In the genomic region with DNA sequence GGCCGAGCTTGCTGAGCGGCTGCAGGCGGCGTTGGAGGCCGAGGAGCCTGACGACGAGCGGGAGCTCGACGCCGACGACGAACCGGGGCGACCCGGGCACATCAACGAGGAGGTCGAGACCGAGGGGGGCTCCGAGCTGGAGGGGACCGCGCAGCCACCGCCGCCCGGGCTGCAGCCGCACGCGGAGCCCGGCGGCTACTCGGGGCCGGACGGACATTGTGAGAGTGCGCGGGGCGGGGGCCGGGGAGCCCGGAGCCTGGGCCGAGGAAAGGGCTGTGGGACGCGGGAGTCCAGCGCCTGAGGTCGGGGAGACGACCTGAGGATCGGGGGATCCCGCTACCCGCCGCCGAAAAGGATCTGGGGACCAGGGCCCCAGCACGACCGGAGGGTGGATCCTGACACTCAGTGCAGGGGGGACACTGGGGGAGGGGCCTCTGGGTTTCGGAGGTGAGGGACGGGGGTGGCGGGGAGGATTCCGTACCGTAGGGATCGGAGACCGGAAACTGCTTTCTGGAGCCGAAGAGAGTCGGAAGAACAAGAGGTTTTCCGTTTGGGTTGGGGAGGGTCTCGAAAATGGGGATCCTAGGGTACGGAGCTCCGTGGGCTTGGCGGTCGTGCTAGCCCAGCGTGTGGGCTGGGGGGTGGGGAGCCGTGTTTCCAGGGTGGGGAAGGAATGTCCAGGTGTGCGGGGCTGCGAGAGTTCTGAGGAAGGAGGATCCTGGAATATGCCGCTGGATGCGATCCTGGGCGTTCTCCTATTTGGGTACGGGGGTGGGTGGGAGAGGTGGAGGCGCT, we compare ENCODE assay signal across 8 cellular contexts. TPM values are rescaled to one million over a fixed set of nuclear protein-coding genes. Genes with fewer than 3 reads are reported as not detected.
DNase-seq lines count a peak whose midpoint lies in the region; ATAC-seq and TF ChIP-seq lines count a peak whose summit lies in the region.

No MANE protein-coding gene starts in this region.

- CTCF ChIA-PET in BJ (lab: Yijun Ruan, JAX) (interaction anchor here (0.9 to 9.2 kb wide), 6 partner anchors 41 to 601 kb away, joined by 3 to 125 read pairs (median 8); partner anchors contain the start of genes AXL and CCDC97), PC-9 (lab: Charles Lee) (interaction anchor here (0.6 to 0.9 kb wide), 3 partner anchors 88 to 959 kb away, joined by 3 to 8 read pairs (median 4); no protein-coding TSS in a partner anchor)

- POLR2A ChIA-PET in BJ (lab: Charles Lee) = interaction anchor here (1.4 kb wide), 1 partner anchor 46 kb away, joined by 9 read pairs; the partner anchor contains the start of gene AXL
- POLR2A ChIA-PET in PC-9 (lab: Charles Lee; ENCODE audit: unreplicated experiment) = interaction anchor here (1.1 kb wide), 1 partner anchor 99 kb away, joined by 5 read pairs; no protein-coding TSS in a partner anchor

- peaks cover 24% of the 10 kb centered on the region; the same call in 1 of the 2 replicates for H3F3A ChIP-seq in PC-9 (ENCODE audit: insufficient read depth, low read depth)

- BruUV-seq in PC-9 (replicated peaks; lab: Mats Ljungman, UMichigan) = TSS peak; percentile 14

- peaks cover 9% of the 10 kb centered on the region for H3K36me3 ChIP-seq in BJ (ENCODE audit: control insufficient read depth, insufficient read depth, low read length)
- peaks cover 17% of the 10 kb centered on the region for H3K36me3 ChIP-seq in PC-9 (ENCODE audit: low read depth)
- no peaks in the 10 kb centered on the region for H3K36me3 ChIP-seq in uterus

- H3K4me3 ChIP-seq in BJ (ENCODE audit: low read depth, low read length) = peak overlapping the region; percentile 91
- H3K4me3 ChIP-seq in PC-9 = peak overlapping the region; percentile 74
- peak overlapping the region; percentile 76 to 90 for H3K4me3 ChIP-seq in uterus

- no peak for TF ChIP-seq POLR2A in uterus (IDR thresholded peaks at IDR 0.05)

- DNase-seq in BJ (ENCODE audit: low read depth) (no peak), H4 (ENCODE audit: low spot score) (peak; percentile 32), PC-9 (peak in 1 of 2 experiments; percentile 55), Right ventricle myocardium inferior (ENCODE audit: missing footprints) (peak; percentile 72), posterior vena cava (ENCODE audit: low spot score) (peak; percentile 84), uterus (peak; percentile 47 to 55), LoVo (ENCODE audit: low spot score) (no peak)
- peak; percentile 62 for DNase-seq in activated naive CD4-positive, alpha-beta T cell treated with Interleukin-2 at 50 U/mL for 16 hours

- intact Hi-C loops in PC-9 (cut with micrococcal nuclease; ENCODE audit: unreplicated experiment) = loop anchor here (1.0 to 10.0 kb wide), 3 partner anchors 44 to 514 kb away; partner anchors contain the start of gene ACTMAP
- intact Hi-C loops in Right ventricle myocardium inferior (cut with DNase I) = loop anchor here (1.0 to 5.0 kb wide), 2 partner anchors 34 to 98 kb away; partner anchors contain the start of gene B9D2
- intact Hi-C loops in posterior vena cava (cut with DNase I) = loop anchor here (5.0 kb wide), 3 partner anchors 43 to 62 kb away; no protein-coding TSS in a partner anchor
- intact Hi-C loops in uterus (cut with DNase I; ENCODE audit: low total_unique reads) = loop anchor here (5.0 kb wide), 2 partner anchors 43 to 62 kb away; no protein-coding TSS in a partner anchor

- H2AFZ ChIP-seq in PC-9 = peak overlapping the region; percentile 86

- H3K9me3 ChIP-seq in PC-9 (ENCODE audit: insufficient read depth, low read depth) (no peaks in the 10 kb centered on the region), uterus (no peaks in the 10 kb centered on the region)

- no peaks in the 10 kb centered on the region for H3K27me3 ChIP-seq in BJ (ENCODE audit: control insufficient read depth, insufficient read depth, low read length)
- no peaks in the 10 kb centered on the region for H3K27me3 ChIP-seq in PC-9 (ENCODE audit: insufficient read depth, low read depth)
- no peaks in the 10 kb centered on the region for H3K27me3 ChIP-seq in uterus

- ATAC-seq in Right ventricle myocardium inferior = no peak

- peak overlapping the region; percentile 96 for H3K4me2 ChIP-seq in PC-9

- H3K4me1 ChIP-seq in PC-9 (replicated peaks; ENCODE audit: insufficient read depth) = peaks cover 10% of the 10 kb centered on the region; the same call in 1 of the 2 replicates
- H3K4me1 ChIP-seq in uterus = peaks cover 0 to 11% of the 10 kb centered on the region in 2 donors

- TF ChIP-seq CTCF in BJ (IDR thresholded peaks at IDR 0.05; ENCODE audit: insufficient read depth, low read depth, low read length) (no peak), PC-9 (conservative IDR thresholded peaks at IDR 0.05) (no peak; the same call in 1 of the 2 replicates), uterus (IDR thresholded peaks at IDR 0.05) (peak in 1 of 4 experiments; percentile 1)

- H3K9me2 ChIP-seq in PC-9 (ENCODE audit: insufficient read depth) = no peaks in the 10 kb centered on the region

- H4K20me1 ChIP-seq in PC-9 (ENCODE audit: insufficient read depth) = peaks cover 11% of the 10 kb centered on the region; the same call in 1 of the 2 replicates

- H3K79me2 ChIP-seq in PC-9 (ENCODE audit: low read depth) = peaks cover 59% of the 10 kb centered on the region

- H3K27ac ChIP-seq in PC-9 (peak overlapping the region; percentile 90), uterus (peak overlapping the region; percentile 96 to 99)

RNA-seq across cellular contexts. Expression of gene HNRNPUL1, which starts 0.6 kb away (rescaled TPM):
- polyA plus RNA-seq in BJ (2011; rRNA removed) = 35.4 and 37.9 TPM in 2 replicates
- 34.5 and 35.9 TPM in 2 replicates for polyA minus RNA-seq in BJ (2011; rRNA and poly(A)+ RNA removed)
- total RNA-seq in H4 (2014; rRNA removed; shearing (Covaris generic)) = 70.9 and 82.4 TPM in 2 replicates
- 248 and 266 TPM in 2 replicates for total RNA-seq in PC-9 (2021)
- 110 TPM for total RNA-seq in Right ventricle myocardium inferior
- total RNA-seq in posterior vena cava = 100 to 1,000 TPM; 150 to 157 TPM
- total RNA-seq in uterus = 100 to 1,000 TPM in 2 of 4 donors, 10 to 100 TPM in 2; 49.7 to 219 (median 87.4) TPM

RNA-seq across cellular contexts. Expression of gene CCDC97, which starts 45.2 kb away (rescaled TPM):
- polyA plus RNA-seq in BJ (2011; rRNA removed) = 7.2 and 10.3 TPM in 2 replicates
- polyA minus RNA-seq in BJ (2011; rRNA and poly(A)+ RNA removed) = 8.2 and 11.0 TPM in 2 replicates
- 4.6 and 7.8 TPM in 2 replicates for total RNA-seq in H4 (2014; rRNA removed; shearing (Covaris generic))
- total RNA-seq in PC-9 (2021) (24.1 and 26.4 TPM in 2 replicates), Right ventricle myocardium inferior (14.6 TPM), posterior vena cava (10 to 100 TPM; 17.5 to 23.9 TPM), uterus (10 to 100 TPM in 2 of 4 donors, 1 to 10 TPM in 2; 4.4 to 38.0 (median 10.8) TPM)

RNA-seq across cellular contexts. Expression of gene AXL, which starts 45.8 kb away (rescaled TPM):
- 190 and 260 TPM in 2 replicates for polyA plus RNA-seq in BJ (2011; rRNA removed)
- 840 and 1,131 TPM in 2 replicates for polyA minus RNA-seq in BJ (2011; rRNA and poly(A)+ RNA removed)
- total RNA-seq in H4 (2014; rRNA removed; shearing (Covaris generic)) = 97.8 and 105 TPM in 2 replicates
- total RNA-seq in PC-9 (2021) (236 and 271 TPM in 2 replicates), Right ventricle myocardium inferior (19.8 TPM), posterior vena cava (100 to 1,000 TPM; 133 to 147 TPM), uterus (10 to 100 TPM; 22.3 to 86.5 (median 60.6) TPM)

Comparison
In these comparisons a context has a peak if more than half of its experiments do, and no peak if none do; other contexts are left out.
1. DNase-seq: peak in H4 (single experiment), activated naive CD4-positive, alpha-beta T cell treated with Interleukin-2 at 50 U/mL for 16 hours (single experiment), Right ventricle myocardium inferior (single experiment), posterior vena cava (single experiment) and uterus (2 of 2); none in BJ (single experiment) and LoVo (single experiment).
2. Peak in every context shown above with its lines, with median percentiles within 50 percentile points of each other: H3K4me3 ChIP-seq.